ENCODE assay signal across 16 cellular contexts in the genomic region with DNA sequence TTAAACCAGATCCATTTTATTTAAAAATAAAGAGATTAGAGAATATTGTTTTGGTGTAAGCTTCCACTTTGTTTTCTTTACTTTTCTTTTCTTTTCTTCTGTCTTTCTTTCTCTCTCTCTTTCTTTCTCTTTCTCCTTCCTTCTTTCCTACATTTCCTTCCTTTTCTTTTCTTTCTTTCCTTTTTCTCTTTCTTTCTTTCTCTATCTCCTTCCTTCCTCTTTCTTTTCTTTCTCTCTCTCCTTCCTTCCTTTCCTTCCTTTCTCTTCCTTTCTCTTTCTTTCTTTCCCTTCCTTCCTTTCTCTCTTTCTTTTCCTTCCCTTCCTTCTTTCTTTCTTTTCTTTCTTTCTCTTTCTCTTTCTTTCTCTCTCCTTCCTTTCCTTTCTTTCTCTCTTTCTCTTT.
DNase-seq lines count a peak whose midpoint lies in the region; ATAC-seq and TF ChIP-seq lines count a peak whose summit lies in the region.
"Had no signal": no experiment of that assay in that cellular context is flagged by ENCODE, and none has a peak within 500 bp of the region (broad histone marks: within the 10 kb centered on the region; RNA-seq: fewer than 3 reads in every experiment).

No MANE protein-coding gene starts in this region.

- no peaks in the 10 kb centered on the region for H3K9me3 ChIP-seq in CD4-positive, alpha-beta T cell (ENCODE audit: control insufficient read depth, low read length)
- peaks cover 0 to 5% of the 10 kb centered on the region in 2 donors for H3K9me3 ChIP-seq in left lung
- H3K9me3 ChIP-seq: BLaER1 had no signal

- peaks cover 60% of the 10 kb centered on the region for H3K4me1 ChIP-seq in ACC112 (ENCODE audit: control insufficient read depth, insufficient read depth, low read length, unreplicated experiment)
- H3K4me1 ChIP-seq in left lung, result no peaks in the 10 kb centered on the region
- H3K4me1 ChIP-seq: BLaER1 had no signal

- no peak overlapping the region for H3K27ac Mint-ChIP-seq in CD4-positive, alpha-beta T cell
- H3K27ac Mint-ChIP-seq in activated naive CD8-positive, alpha-beta T cell treated with anti-CD3 and anti-CD28 coated beads for 36 hours, result peak overlapping the region; percentile 68

- no peaks in the 10 kb centered on the region for H3K36me3 Mint-ChIP-seq in CD4-positive, alpha-beta T cell (ENCODE audit: low read depth)
- peaks cover 2% of the 10 kb centered on the region for H3K36me3 Mint-ChIP-seq in activated naive CD8-positive, alpha-beta T cell treated with anti-CD3 and anti-CD28 coated beads for 36 hours

- H3K4me3 Mint-ChIP-seq in CD4-positive, alpha-beta T cell, result no peak overlapping the region
- H3K4me3 Mint-ChIP-seq in activated naive CD8-positive, alpha-beta T cell treated with anti-CD3 and anti-CD28 coated beads for 36 hours, result no peak overlapping the region

- POLR2A ChIA-PET in CD4-positive, alpha-beta T cell (lab: Charles Lee), result no interaction called here
- POLR2A ChIA-PET in RWPE1 (lab: Yijun Ruan, JAX; ENCODE audit: low non-redundant PET), result no interaction called here

- no peaks in the 10 kb centered on the region for H3K36me3 ChIP-seq in ACC112 (ENCODE audit: insufficient read depth, low read length)
- H3K36me3 ChIP-seq in left lung, result no peaks in the 10 kb centered on the region
- H3K36me3 ChIP-seq: BLaER1 had no signal

- ATAC-seq in CD4-positive, alpha-beta T cell (ENCODE audit: poor library complexity), result no peak
- ATAC-seq in left lung (no peak), GM21825 (IDR thresholded peaks at IDR 0.05; ENCODE audit: unreplicated experiment) (no peak)

- H2AFZ ChIP-seq in ACC112 (ENCODE audit: low read length, unreplicated experiment), result peak overlapping the region; percentile 5

- peaks cover 5% of the 10 kb centered on the region for H3K27me3 Mint-ChIP-seq in CD4-positive, alpha-beta T cell
- H3K27me3 Mint-ChIP-seq in activated naive CD8-positive, alpha-beta T cell treated with anti-CD3 and anti-CD28 coated beads for 36 hours, result peaks cover 12% of the 10 kb centered on the region

- DNase-seq in CD4-positive, alpha-beta T cell, result no peak
- DNase-seq in activated naive CD8-positive, alpha-beta T cell treated with anti-CD3 and anti-CD28 coated beads for 36 hours, result no peak
- DNase-seq in left lung (no peak), RWPE1 (ENCODE audit: low spot score) (no peak), SKM-1 treated with dmso at 0.1 percent for 144 hours (lab: John Stamatoyannopoulos, UW; ENCODE audit: unreplicated experiment) (no peak), D341Med (ENCODE audit: low spot score) (no peak)
- DNase-seq: activated gamma-delta T cell treated with Interleukin-2 at 50 U/mL for 16 hours; DMS79 treated with DMSO at 0.1 percent for 48 hours; dorsolateral prefrontal cortex; hippocampal formation; MM.1S; NCI-H1694 treated with DMSO at 0.1 percent for 48 hours; stimulated activated CD4-positive, alpha-beta T cell treated with anti-CD3 and anti-CD28 coated beads, Interleukin-4, amount 100 ng/mL, for 1 hour had no signal

- H3K27ac ChIP-seq in ACC112 (ENCODE audit: low read depth, low read length) (peak overlapping the region; percentile 98), left lung (peak overlapping the region; percentile 6 to 49), RWPE1 (no peak overlapping the region)
- no peak overlapping the region for H3K27ac ChIP-seq in CD4-positive, alpha-beta T cell (ENCODE audit: low read depth, low read length)
- H3K27ac ChIP-seq: BLaER1, dorsolateral prefrontal cortex had no signal

- no peaks in the 10 kb centered on the region for H3K4me1 Mint-ChIP-seq in CD4-positive, alpha-beta T cell (ENCODE audit: low read depth)
- peaks cover 6% of the 10 kb centered on the region for H3K4me1 Mint-ChIP-seq in activated naive CD8-positive, alpha-beta T cell treated with anti-CD3 and anti-CD28 coated beads for 36 hours

- H3K27me3 ChIP-seq in ACC112 (ENCODE audit: insufficient read depth, low read length) (no peaks in the 10 kb centered on the region), left lung (no peaks in the 10 kb centered on the region)
- H3K27me3 ChIP-seq in CD4-positive, alpha-beta T cell (ENCODE audit: control insufficient read depth, insufficient read depth, low read length), result no peaks in the 10 kb centered on the region
- H3K27me3 ChIP-seq: BLaER1, dorsolateral prefrontal cortex had no signal

- TF ChIP-seq CTCF in CD4-positive, alpha-beta T cell (IDR thresholded peaks at IDR 0.05), result peak; percentile 10
- TF ChIP-seq CTCF in left lung (IDR thresholded peaks at IDR 0.05), result no peak
- no peak for TF ChIP-seq CTCF in RWPE1 (conservative IDR thresholded peaks at IDR 0.05; ENCODE audit: low read depth)

- H3K4me3 ChIP-seq in ACC112 (ENCODE audit: low read depth, low read length) (0 out of 2 replicates have a peak overlapping the region, but pooled peaks have one; percentile 15), left lung (no peak overlapping the region)
- H3K4me3 ChIP-seq: BLaER1, dorsolateral prefrontal cortex had no signal

- no peaks in the 10 kb centered on the region for H3K79me2 ChIP-seq in ACC112 (ENCODE audit: control insufficient read depth, insufficient read depth, low read length, unreplicated experiment)

- intact Hi-C loops in CD4-positive, alpha-beta T cell (cut with DNase I, micrococcal nuclease), result no loop called here
- intact Hi-C loops in left lung (cut with DNase I), result no loop called here

- no peaks in the 10 kb centered on the region for H3K9me3 Mint-ChIP-seq in CD4-positive, alpha-beta T cell
- peaks cover 4% of the 10 kb centered on the region for H3K9me3 Mint-ChIP-seq in activated naive CD8-positive, alpha-beta T cell treated with anti-CD3 and anti-CD28 coated beads for 36 hours

- CTCF ChIA-PET in CD4-positive, alpha-beta T cell (lab: Charles Lee), result no interaction called here
- CTCF ChIA-PET in RWPE1 (lab: Yijun Ruan, JAX), result no interaction called here

Comparison
In these comparisons a context has a peak if more than half of its experiments do, and no peak if none do; other contexts are left out.
1. H3K27ac ChIP-seq: peak in ACC112 (single experiment) and left lung (2 of 2); none in CD4-positive, alpha-beta T cell (single experiment) and RWPE1 (single experiment).